In the genomic region with DNA sequence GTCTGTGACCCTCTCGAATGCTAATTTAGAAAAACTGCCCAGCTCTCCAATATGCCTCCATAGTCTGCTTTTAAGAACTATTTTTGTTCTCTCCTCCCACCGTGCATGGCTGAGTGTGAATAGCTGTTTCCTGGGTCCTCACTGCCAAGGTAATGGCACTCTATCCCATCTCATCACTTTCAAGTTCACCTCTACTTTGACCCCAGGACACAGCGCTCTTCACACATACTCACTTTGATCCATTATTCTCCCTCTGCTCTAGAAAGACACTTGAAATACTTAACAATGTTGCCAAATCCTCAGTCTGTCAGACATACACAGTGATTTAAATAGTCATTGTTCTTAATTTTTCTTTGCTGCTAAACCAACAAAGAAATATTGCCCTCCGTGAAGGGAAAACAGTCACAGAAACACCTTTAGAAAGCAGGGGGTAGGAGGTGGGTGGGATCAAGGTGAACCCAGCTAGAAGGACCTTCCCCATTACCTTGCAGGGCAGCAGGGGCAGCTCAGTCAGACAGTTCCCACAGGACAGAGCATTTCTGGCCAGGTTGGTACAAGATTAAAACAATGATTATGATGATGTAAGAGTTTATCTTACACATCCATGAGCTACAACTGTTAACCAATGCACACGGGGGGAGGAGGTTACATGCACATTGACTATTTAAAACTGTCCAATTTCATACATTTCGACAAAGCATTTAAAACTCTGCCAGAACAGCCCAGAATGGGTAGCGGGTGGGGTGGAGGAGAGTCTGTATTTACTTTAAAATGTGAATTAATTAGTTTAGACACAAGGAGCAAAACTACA, we compare ENCODE assay signal across 10 cellular contexts. TPM values are rescaled to one million over a fixed set of nuclear protein-coding genes. Genes with fewer than 3 reads are reported as not detected.
DNase-seq lines count a peak whose midpoint lies in the region; ATAC-seq, FAIRE-seq and TF ChIP-seq lines count a peak whose summit lies in the region.
"Had no signal": no experiment of that assay in that cellular context is flagged by ENCODE, and none has a peak within 500 bp of the region (broad histone marks: within the 10 kb centered on the region; RNA-seq: fewer than 3 reads in every experiment).

No MANE protein-coding gene starts in this region.

- peaks cover 29% of the 10 kb centered on the region for H3K27me3 Mint-ChIP-seq in activated T-helper 1 cell treated with anti-CD3 and anti-CD28 coated beads, Interleukin-12 subunit alpha, Interleukin-12 subunit beta, Interleukin-2, Interleukin-4 antibody, amounts not matched to agents 30 ng/mL and 10 ng/mL and 1 ng/mL, durations not matched to agents 14 hours and 24 hours and 36 hours (ENCODE audit: insufficient read depth)
- H3K27me3 Mint-ChIP-seq in activated CD4-positive, alpha-beta T cell treated with anti-CD3 and anti-CD28 coated beads, Interleukin-2, amount 10 ng/mL, durations not matched to agents 24 days and 14 days: peaks cover 30% of the 10 kb centered on the region

- peak overlapping the region in 8 of 10 donors; percentile 16 to 72 (median 66) for H3K4me3 ChIP-seq in heart right ventricle
- peak overlapping the region; percentile 69 for H3K4me3 ChIP-seq in bronchial epithelial cell (ENCODE audit: low read depth, low read length)
- H3K4me3 ChIP-seq in right lobe of liver: peak overlapping the region; percentile 63 to 73 (median 69)
- H3K4me3 ChIP-seq in upper lobe of left lung: peak overlapping the region in 3 of 4 donors; percentile 51 to 69 (median 67)

- H3K9me3 ChIP-seq in heart right ventricle: no peaks in the 10 kb centered on the region
- H3K9me3 ChIP-seq in right lobe of liver: no peaks in the 10 kb centered on the region
- H3K9me3 ChIP-seq in upper lobe of left lung: no peaks in the 10 kb centered on the region

- intact Hi-C loops in heart right ventricle (cut with DNase I) (loop anchor here in 8 of 10 donors (5.0 to 10.0 kb wide), 8 partner anchors 100 to 280 kb away; no protein-coding TSS in a partner anchor), left ventricle myocardium superior (cut with micrococcal nuclease) (no loop called here), right lobe of liver (cut with DNase I) (loop anchor here in 1 of 2 donors (5.0 kb wide), 1 partner anchor 177 kb away; no protein-coding TSS in a partner anchor)
- intact Hi-C loops in activated T-helper 1 cell treated with anti-CD3 and anti-CD28 coated beads, Interleukin-12 subunit alpha, Interleukin-12 subunit beta, Interleukin-2, Interleukin-4 antibody, amounts not matched to agents 30 ng/mL and 10 ng/mL and 1 ng/mL, durations not matched to agents 14 hours and 24 hours and 36 hours (cut with micrococcal nuclease): loop anchor here (5.0 to 10.0 kb wide), 2 partner anchors 337 to 690 kb away; a partner anchor contains a TSS
- intact Hi-C loops in activated CD4-positive, alpha-beta T cell treated with anti-CD3 and anti-CD28 coated beads, Interleukin-2, amount 10 ng/mL, durations not matched to agents 24 days and 14 days (cut with micrococcal nuclease): loop anchor here (5.0 kb wide), 2 partner anchors 177 to 227 kb away; a partner anchor contains a TSS

- TF ChIP-seq POLR2A in right lobe of liver (IDR thresholded peaks at IDR 0.05): no peak
- no peak for TF ChIP-seq POLR2A in upper lobe of left lung (IDR thresholded peaks at IDR 0.05)

- H3K27ac ChIP-seq in heart right ventricle: no peak overlapping the region
- H3K27ac ChIP-seq in right lobe of liver: peak overlapping the region in 1 of 3 donors; percentile 82
- no peak overlapping the region for H3K27ac ChIP-seq in upper lobe of left lung

- DNase-seq in heart right ventricle: no peak
- DNase-seq in left ventricle myocardium superior: no peak
- DNase-seq in bronchial epithelial cell (ENCODE audit: low read depth): peak; percentile 61
- no peak for DNase-seq in right lobe of liver
- no peak for DNase-seq in upper lobe of left lung
- no peak for DNase-seq in NCI-H345 (lab: John Stamatoyannopoulos, UW)
- DNase-seq in activated T-helper 1 cell treated with anti-CD3 and anti-CD28 coated beads, Interleukin-12 subunit alpha, Interleukin-12 subunit beta, Interleukin-2, Interleukin-4 antibody, amounts not matched to agents 30 ng/mL and 10 ng/mL and 1 ng/mL, durations not matched to agents 14 hours and 24 hours and 36 hours (ENCODE audit: low spot score): no peak
- no peak for DNase-seq in activated CD4-positive, alpha-beta T cell treated with anti-CD3 and anti-CD28 coated beads, Interleukin-2, amount 10 ng/mL, durations not matched to agents 24 days and 14 days

- H3K27me3 ChIP-seq in heart right ventricle: peaks cover 0 to 76% (median 14%) of the 10 kb centered on the region in 7 donors
- H3K27me3 ChIP-seq in bronchial epithelial cell (ENCODE audit: control insufficient read depth, insufficient read depth, low read length): no peaks in the 10 kb centered on the region
- no peaks in the 10 kb centered on the region for H3K27me3 ChIP-seq in right lobe of liver
- peaks cover 0 to 9% (median 0%) of the 10 kb centered on the region in 4 donors for H3K27me3 ChIP-seq in upper lobe of left lung

- peaks cover 7% of the 10 kb centered on the region for H3K4me1 Mint-ChIP-seq in activated T-helper 1 cell treated with anti-CD3 and anti-CD28 coated beads, Interleukin-12 subunit alpha, Interleukin-12 subunit beta, Interleukin-2, Interleukin-4 antibody, amounts not matched to agents 30 ng/mL and 10 ng/mL and 1 ng/mL, durations not matched to agents 14 hours and 24 hours and 36 hours (ENCODE audit: low read depth)
- peaks cover 5% of the 10 kb centered on the region for H3K4me1 Mint-ChIP-seq in activated CD4-positive, alpha-beta T cell treated with anti-CD3 and anti-CD28 coated beads, Interleukin-2, amount 10 ng/mL, durations not matched to agents 24 days and 14 days

- H3K27ac Mint-ChIP-seq in activated T-helper 1 cell treated with anti-CD3 and anti-CD28 coated beads, Interleukin-12 subunit alpha, Interleukin-12 subunit beta, Interleukin-2, Interleukin-4 antibody, amounts not matched to agents 30 ng/mL and 10 ng/mL and 1 ng/mL, durations not matched to agents 14 hours and 24 hours and 36 hours: no peak overlapping the region
- H3K27ac Mint-ChIP-seq in activated CD4-positive, alpha-beta T cell treated with anti-CD3 and anti-CD28 coated beads, Interleukin-2, amount 10 ng/mL, durations not matched to agents 24 days and 14 days: no peak overlapping the region

- no peaks in the 10 kb centered on the region for H3K9me3 Mint-ChIP-seq in activated T-helper 1 cell treated with anti-CD3 and anti-CD28 coated beads, Interleukin-12 subunit alpha, Interleukin-12 subunit beta, Interleukin-2, Interleukin-4 antibody, amounts not matched to agents 30 ng/mL and 10 ng/mL and 1 ng/mL, durations not matched to agents 14 hours and 24 hours and 36 hours
- H3K9me3 Mint-ChIP-seq in activated CD4-positive, alpha-beta T cell treated with anti-CD3 and anti-CD28 coated beads, Interleukin-2, amount 10 ng/mL, durations not matched to agents 24 days and 14 days: no peaks in the 10 kb centered on the region
- H3K9me3 Mint-ChIP-seq: neural crest cell had no signal

- WGBS in heart right ventricle, 2 donors: 70% methylated on average over 7 of the region's 7 CpGs
- 38% methylated on average over 7 of the region's 7 CpGs for WGBS in right lobe of liver (ENCODE audit: insufficient coverage, low coverage, low lambda C conversion rate, missing lambda C conversion rate)
- WGBS in upper lobe of left lung, 2 donors: 56 to 61% methylated on average over 7 of the region's 7 CpGs

- TF ChIP-seq CTCF in heart right ventricle (IDR thresholded peaks at IDR 0.05) (no peak), bronchial epithelial cell (IDR thresholded peaks at IDR 0.05; ENCODE audit: insufficient read depth, low read length, severe bottlenecking) (no peak), right lobe of liver (IDR thresholded peaks at IDR 0.05) (no peak), upper lobe of left lung (IDR thresholded peaks at IDR 0.05) (no peak)

- no peak for FAIRE-seq in bronchial epithelial cell (lab: Jason Lieb, UNC)
- FAIRE-seq: GM12892 had no signal

- H3K4me1 ChIP-seq in heart right ventricle (peaks cover 11 to 46% (median 25%) of the 10 kb centered on the region in 9 donors), right lobe of liver (peaks cover 0 to 48% (median 6%) of the 10 kb centered on the region in 4 donors), upper lobe of left lung (peaks cover 10 to 41% (median 22%) of the 10 kb centered on the region in 4 donors)

- H3K36me3 Mint-ChIP-seq in activated T-helper 1 cell treated with anti-CD3 and anti-CD28 coated beads, Interleukin-12 subunit alpha, Interleukin-12 subunit beta, Interleukin-2, Interleukin-4 antibody, amounts not matched to agents 30 ng/mL and 10 ng/mL and 1 ng/mL, durations not matched to agents 14 hours and 24 hours and 36 hours (ENCODE audit: low read depth): no peaks in the 10 kb centered on the region
- peaks cover 3% of the 10 kb centered on the region for H3K36me3 Mint-ChIP-seq in activated CD4-positive, alpha-beta T cell treated with anti-CD3 and anti-CD28 coated beads, Interleukin-2, amount 10 ng/mL, durations not matched to agents 24 days and 14 days (ENCODE audit: low read depth)

- ATAC-seq in heart right ventricle (no peak), left ventricle myocardium superior (no peak), right lobe of liver (peak in 3 of 4 donors; percentile 4 to 21 (median 12)), upper lobe of left lung (ENCODE audit: low FRiP score in 2 of 2) (no peak)

- no peak for TF ChIP-seq EP300 in upper lobe of left lung (IDR thresholded peaks at IDR 0.05)

- H3K36me3 ChIP-seq in heart right ventricle (no peaks in the 10 kb centered on the region), bronchial epithelial cell (ENCODE audit: control insufficient read depth, insufficient read depth, low read length) (no peaks in the 10 kb centered on the region), right lobe of liver (no peaks in the 10 kb centered on the region), upper lobe of left lung (no peaks in the 10 kb centered on the region)

- H3K4me3 Mint-ChIP-seq in activated T-helper 1 cell treated with anti-CD3 and anti-CD28 coated beads, Interleukin-12 subunit alpha, Interleukin-12 subunit beta, Interleukin-2, Interleukin-4 antibody, amounts not matched to agents 30 ng/mL and 10 ng/mL and 1 ng/mL, durations not matched to agents 14 hours and 24 hours and 36 hours: no peak overlapping the region
- H3K4me3 Mint-ChIP-seq in activated CD4-positive, alpha-beta T cell treated with anti-CD3 and anti-CD28 coated beads, Interleukin-2, amount 10 ng/mL, durations not matched to agents 24 days and 14 days: no peak overlapping the region
- H3K4me3 Mint-ChIP-seq: neural crest cell had no signal

RNA-seq across cellular contexts. Expression of a gene that starts 2.4 kb away (rescaled TPM):
- total RNA-seq in heart right ventricle: 1 to 10 TPM; 4.4 to 7.8 (median 5.5) TPM
- 1 to 10 TPM; 1.9 to 3.3 TPM for polyA plus RNA-seq in heart right ventricle
- 7.1 TPM for total RNA-seq in left ventricle myocardium superior
- 18.7 and 20.6 TPM in 2 replicates for total RNA-seq in bronchial epithelial cell
- total RNA-seq in right lobe of liver: 10 to 100 TPM; 11.7 to 27.6 (median 16.3) TPM
- 10 to 100 TPM; 18.2 to 73.1 (median 28.3) TPM for total RNA-seq in upper lobe of left lung
- 0.05 and 0.39 TPM in 2 replicates for total RNA-seq in activated T-helper 1 cell treated with anti-CD3 and anti-CD28 coated beads, Interleukin-12 subunit alpha, Interleukin-12 subunit beta, Interleukin-2, Interleukin-4 antibody, amounts not matched to agents 30 ng/mL and 10 ng/mL and 1 ng/mL, durations not matched to agents 14 hours and 24 hours and 36 hours
- 0.07 and 0.12 TPM in 2 replicates for total RNA-seq in activated CD4-positive, alpha-beta T cell treated with anti-CD3 and anti-CD28 coated beads, Interleukin-2, amount 10 ng/mL, durations not matched to agents 24 days and 14 days

Comparison
In these comparisons a context has a peak if more than half of its experiments do, and no peak if none do; other contexts are left out.
1. ATAC-seq: peak in right lobe of liver (3 of 4); none in heart right ventricle (0 of 8), left ventricle myocardium superior (single experiment) and upper lobe of left lung (0 of 2).
2. Peak in every context shown above with its lines, with median percentiles within 50 percentile points of each other: H3K4me3 ChIP-seq.